In genomic region chr7:135618510-135618909, GRCh38 we compare ENCODE assay signal across 23 cellular contexts. TPM values are rescaled to one million over a fixed set of nuclear protein-coding genes. Genes with fewer than 3 reads are reported as not detected.
DNase-seq lines count a peak whose midpoint lies in the region; ATAC-seq, FAIRE-seq and TF ChIP-seq lines count a peak whose summit lies in the region.
"Had no signal": no experiment of that assay in that cellular context is flagged by ENCODE, and none has a peak within 500 bp of the region (broad histone marks: within the 10 kb centered on the region; RNA-seq: fewer than 3 reads in every experiment).

No MANE protein-coding gene starts in this region.

- no peaks in the 10 kb centered on the region for H4K20me1 ChIP-seq in HepG2 (ENCODE audit: insufficient read depth, low read length)
- H4K20me1 ChIP-seq in IMR-90 (ENCODE audit: insufficient read depth, low read length), result no peaks in the 10 kb centered on the region
- no peaks in the 10 kb centered on the region for H4K20me1 ChIP-seq in K562 (replicated peaks; ENCODE audit: control insufficient read depth, insufficient read depth, low read length)
- H4K20me1 ChIP-seq: BLaER1 had no signal

- no peak overlapping the region for H2BK20ac ChIP-seq in IMR-90 (ENCODE audit: low read depth, low read length)

- POLR2A ChIA-PET in HepG2 (lab: Yijun Ruan, JAX), result no interaction called here
- POLR2A ChIA-PET in IMR-90 (lab: Charles Lee; ENCODE audit: unreplicated experiment), result no interaction called here
- POLR2A ChIA-PET in K562 (lab: Yijun Ruan, JAX), result interaction anchor here (0.6 to 1.0 kb wide), 2 partner anchors 9 to 109 kb away, joined by 3 to 5 read pairs; no protein-coding TSS in a partner anchor

- H3K4ac ChIP-seq in IMR-90 (ENCODE audit: low read depth, low read length), result no peak overlapping the region

- H3K4me1 ChIP-seq in HepG2 (ENCODE audit: insufficient read depth, low read length) (no peaks in the 10 kb centered on the region), right lobe of liver (no peaks in the 10 kb centered on the region), IMR-90 (ENCODE audit: control insufficient read depth, insufficient read depth, low read length) (no peaks in the 10 kb centered on the region), K562 (replicated peaks in 1 of 2; ENCODE audit: control insufficient read depth in 2 of 2, insufficient read depth in 2 of 2, low read length in 2 of 2) (no peaks in the 10 kb centered on the region)
- H3K4me1 ChIP-seq: BE2C, BLaER1, Caco-2 had no signal

- H4K8ac ChIP-seq in IMR-90 (ENCODE audit: low read depth in 2 of 2, low read length in 2 of 2), result no peak overlapping the region

- TF ChIP-seq RAD21 in HepG2 (CRISPR knock-in tag; IDR thresholded peaks at IDR 0.05) (no peak), IMR-90 (IDR thresholded peaks at IDR 0.05; ENCODE audit: low read length) (no peak), K562 (CRISPR knock-in tag; conservative IDR thresholded peaks at IDR 0.05 in 1 of 2, IDR thresholded peaks at IDR 0.05 in 1 of 2) (no peak)

- H3K79me1 ChIP-seq in IMR-90 (ENCODE audit: low read depth in 1 of 2, low read length in 2 of 2), result peaks cover 2% of the 10 kb centered on the region in 2 experiments; a peak in 2 of 4 replicates

- in situ Hi-C loops in HepG2 (cut with HindIII; ENCODE audit: extremely low pct_ligation_motif_present, low pct_unique_long_range_greater_than_20kb) (no loop called here), IMR-90 (cut with MboI; ENCODE audit: low sequenced_read_pairs) (no loop called here), K562 (cut with MboI) (no loop called here)

- no peaks in the 10 kb centered on the region for H3K4me1 Mint-ChIP-seq in natural killer cell treated with Interleukin-12 subunit alpha and Interleukin-12 subunit beta and Interleukin-15 and Interleukin-18, amount 100 ng/mL, for 72 hours (ENCODE audit: low read depth in 2 of 2)
- H3K4me1 Mint-ChIP-seq: CD14-positive monocyte had no signal

- no peak overlapping the region for H3K4me3 Mint-ChIP-seq in natural killer cell treated with Interleukin-12 subunit alpha and Interleukin-12 subunit beta and Interleukin-15 and Interleukin-18, amount 100 ng/mL, for 72 hours
- H3K4me3 Mint-ChIP-seq: CD14-positive monocyte; CD4-positive, alpha-beta T cell; CD8-positive, alpha-beta T cell had no signal

- H2BK15ac ChIP-seq in IMR-90 (ENCODE audit: low read depth, low read length), result no peak overlapping the region

- TF ChIP-seq CTCF in HepG2 (CRISPR knock-in tag; IDR thresholded peaks at IDR 0.05) (no peak), right lobe of liver (IDR thresholded peaks at IDR 0.05) (no peak), IMR-90 (conservative IDR thresholded peaks at IDR 0.05; ENCODE audit: low read depth, low read length) (no peak), K562 (IDR thresholded peaks at IDR 0.05 in 2 of 3, conservative IDR thresholded peaks at IDR 0.05 in 1 of 3; ENCODE audit: insufficient read depth in 2 of 3, low read depth in 1 of 3, low read length in 3 of 3) (no peak)

- H4K91ac ChIP-seq in IMR-90 (ENCODE audit: insufficient read depth, low read depth, low read length), result no peak overlapping the region

- peaks cover 5 to 67% of the 10 kb centered on the region in 2 experiments for H3K36me3 ChIP-seq in HepG2 (replicated peaks in 1 of 2; ENCODE audit: control insufficient read depth in 1 of 2, insufficient read depth in 2 of 2, low read length in 2 of 2)
- peaks cover 0 to 47% (median 12%) of the 10 kb centered on the region in 4 donors for H3K36me3 ChIP-seq in right lobe of liver
- H3K36me3 ChIP-seq in IMR-90 (ENCODE audit: control insufficient read depth, insufficient read depth, low read length), result peaks cover 24% of the 10 kb centered on the region
- H3K36me3 ChIP-seq in K562 (ENCODE audit: control insufficient read depth, insufficient read depth, low read length), result peaks cover 94% of the 10 kb centered on the region
- H3K36me3 ChIP-seq in MG63, result peaks cover 35% of the 10 kb centered on the region

- TF ChIP-seq POLR2A in HepG2 (IDR thresholded peaks at IDR 0.05; ENCODE audit: insufficient read depth in 1 of 2, low read depth in 2 of 2, low read length in 2 of 2), result no peak
- TF ChIP-seq POLR2A in right lobe of liver (IDR thresholded peaks at IDR 0.05), result no peak
- no peak for TF ChIP-seq POLR2A in IMR-90 (IDR thresholded peaks at IDR 0.05; ENCODE audit: low read depth, low read length)
- no peak for TF ChIP-seq POLR2A in K562 (conservative IDR thresholded peaks at IDR 0.05)

- no peak overlapping the region for H3K56ac ChIP-seq in IMR-90 (ENCODE audit: extremely low read depth, insufficient read depth, low read length)

- dilution Hi-C loops in IMR-90 (cut with HindIII; ENCODE audit: low sequenced_read_pairs, unreplicated experiment), result no loop called here

- DNase-seq in HepG2 (ENCODE audit: low spot score) (no peak), right lobe of liver (no peak), IMR-90 (no peak), K562 (ENCODE audit: extremely low read depth in 1 of 4, low spot score in 3 of 4) (no peak), MG63 (no peak)
- no peak for DNase-seq in natural killer cell treated with Interleukin-12 subunit alpha and Interleukin-12 subunit beta and Interleukin-15 and Interleukin-18, amount 100 ng/mL, for 72 hours (ENCODE audit: low spot score)
- DNase-seq in stimulated activated CD4-positive, alpha-beta T cell treated with anti-CD3 and anti-CD28 coated beads, Interleukin-2, amount 100 ng/mL, for 24 hours, result no peak
- DNase-seq: 8988T; ACHN; BE2C; C1 segment of cervical spinal cord; Caco-2; Calu3; CD4-positive, alpha-beta T cell; CD8-positive, alpha-beta T cell; DMS79 treated with DMSO at 0.1 percent for 48 hours; GF-D8 had no signal

- H3K27ac Mint-ChIP-seq in natural killer cell treated with Interleukin-12 subunit alpha and Interleukin-12 subunit beta and Interleukin-15 and Interleukin-18, amount 100 ng/mL, for 72 hours, result no peak overlapping the region
- H3K27ac Mint-ChIP-seq: CD14-positive monocyte; CD4-positive, alpha-beta T cell; CD8-positive, alpha-beta T cell had no signal

- no peak overlapping the region for H3K4me3 ChIP-seq in HepG2 (replicated peaks in 1 of 3; ENCODE audit: insufficient read depth in 1 of 3, low read depth in 2 of 3, low read length in 3 of 3)
- H3K4me3 ChIP-seq in right lobe of liver, result no peak overlapping the region
- H3K4me3 ChIP-seq in IMR-90 (ENCODE audit: insufficient read depth, low read depth, low read length), result no peak overlapping the region
- H3K4me3 ChIP-seq in K562, result no peak overlapping the region
- H3K4me3 ChIP-seq in MG63, result no peak overlapping the region
- H3K4me3 ChIP-seq: BLaER1 had no signal

- H3K9ac ChIP-seq in HepG2 (ENCODE audit: insufficient read depth, low read depth, low read length) (no peak overlapping the region), IMR-90 (ENCODE audit: low read depth, low read length) (no peak overlapping the region), K562 (ENCODE audit: insufficient read depth in 1 of 2, low read depth in 2 of 2, low read length in 2 of 2) (no peak overlapping the region)
- H3K9ac ChIP-seq: BLaER1 had no signal

- H3K14ac ChIP-seq in IMR-90 (replicated peaks; ENCODE audit: low read depth, low read length), result no peak overlapping the region

- H3K9me1 ChIP-seq in IMR-90 (ENCODE audit: insufficient read depth, low read length) (no peaks in the 10 kb centered on the region), K562 (ENCODE audit: control insufficient read depth, insufficient read depth, low read length) (no peaks in the 10 kb centered on the region)

- H4K5ac ChIP-seq in IMR-90 (ENCODE audit: low read depth, low read length), result no peak overlapping the region

- no peaks in the 10 kb centered on the region for H3K27me3 ChIP-seq in HepG2 (ENCODE audit: control insufficient read depth in 1 of 2, insufficient read depth in 2 of 2, low read length in 2 of 2)
- no peaks in the 10 kb centered on the region for H3K27me3 ChIP-seq in right lobe of liver
- no peaks in the 10 kb centered on the region for H3K27me3 ChIP-seq in IMR-90 (ENCODE audit: control insufficient read depth, insufficient read depth, low read length)
- no peaks in the 10 kb centered on the region for H3K27me3 ChIP-seq in K562 (ENCODE audit: control insufficient read depth in 2 of 2, insufficient read depth in 2 of 2, low read length in 2 of 2)
- no peaks in the 10 kb centered on the region for H3K27me3 ChIP-seq in MG63
- H3K27me3 ChIP-seq: BE2C, BLaER1 had no signal

- no peak overlapping the region for H3K4me2 ChIP-seq in HepG2 (ENCODE audit: low read depth, low read length)
- H3K4me2 ChIP-seq in IMR-90 (ENCODE audit: low read depth, low read length), result no peak overlapping the region
- H3K4me2 ChIP-seq in K562 (ENCODE audit: insufficient read depth, low read length), result no peak overlapping the region
- H3K4me2 ChIP-seq: BLaER1 had no signal

- no peak overlapping the region for H3K27ac ChIP-seq in HepG2 (ENCODE audit: extremely low read length, insufficient read depth, low read length)
- H3K27ac ChIP-seq in right lobe of liver, result no peak overlapping the region
- no peak overlapping the region for H3K27ac ChIP-seq in IMR-90 (ENCODE audit: insufficient read depth, low read length)
- H3K27ac ChIP-seq in K562 (ENCODE audit: extremely low read depth, low read depth, low read length), result no peak overlapping the region
- H3K27ac ChIP-seq: BLaER1 had no signal

- peaks cover 26% of the 10 kb centered on the region for H3K36me3 Mint-ChIP-seq in natural killer cell treated with Interleukin-12 subunit alpha and Interleukin-12 subunit beta and Interleukin-15 and Interleukin-18, amount 100 ng/mL, for 72 hours

- H2AK9ac ChIP-seq in IMR-90 (replicated peaks; ENCODE audit: low read depth, low read length, poor library complexity), result no peak overlapping the region

- H2AFZ ChIP-seq in HepG2 (ENCODE audit: low read length) (no peak overlapping the region), IMR-90 (replicated peaks; ENCODE audit: low read length, poor library complexity) (no peak overlapping the region), K562 (ENCODE audit: low read depth, low read length) (no peak overlapping the region)

- no peaks in the 10 kb centered on the region for H3K27me3 Mint-ChIP-seq in natural killer cell treated with Interleukin-12 subunit alpha and Interleukin-12 subunit beta and Interleukin-15 and Interleukin-18, amount 100 ng/mL, for 72 hours
- H3K27me3 Mint-ChIP-seq: CD4-positive, alpha-beta T cell had no signal

- H3K9me3 ChIP-seq in HepG2 (ENCODE audit: low read length) (no peaks in the 10 kb centered on the region), right lobe of liver (no peaks in the 10 kb centered on the region), IMR-90 (ENCODE audit: control insufficient read depth, insufficient read depth, low read length) (no peaks in the 10 kb centered on the region), K562 (replicated peaks; ENCODE audit: control insufficient read depth, insufficient read depth, low read depth, low read length) (no peaks in the 10 kb centered on the region), MG63 (no peaks in the 10 kb centered on the region)
- H3K9me3 ChIP-seq: BE2C, BLaER1, Caco-2 had no signal

- intact Hi-C loops in HepG2 (cut with micrococcal nuclease; ENCODE audit: unreplicated experiment), result no loop called here
- intact Hi-C loops in right lobe of liver (cut with DNase I), result no loop called here
- intact Hi-C loops in IMR-90 (cut with micrococcal nuclease), result no loop called here
- intact Hi-C loops in K562 (cut with micrococcal nuclease), result loop anchor here (5.0 kb wide), 1 partner anchor 389 kb away; no protein-coding TSS in a partner anchor

- H2AK5ac ChIP-seq in IMR-90 (ENCODE audit: low read depth, low read length), result no peak overlapping the region

- WGBS in HepG2 (ENCODE audit: low lambda C conversion rate), result 94% methylated on average over 7 of the region's 7 CpGs
- 65% methylated on average over 7 of the region's 7 CpGs for WGBS in right lobe of liver (ENCODE audit: insufficient coverage, low coverage, low lambda C conversion rate, missing lambda C conversion rate)
- WGBS in IMR-90 (ENCODE audit: extremely low coverage in 2 of 2, insufficient read length in 1 of 2), 2 experiments, result no CpG with 5 or more reads among the region's 7 CpGs
- WGBS in K562 (ENCODE audit: insufficient coverage, low coverage, missing lambda C conversion rate), result 84% methylated on average over 7 of the region's 7 CpGs

- CTCF ChIA-PET in HepG2 (lab: Yijun Ruan, JAX; ENCODE audit: low intra/inter-chr PET ratio, low total read pairs), result no interaction called here
- CTCF ChIA-PET in IMR-90 (lab: Yijun Ruan, JAX), result no interaction called here
- CTCF ChIA-PET in K562 (lab: Yijun Ruan, JAX; ENCODE audit: low intra/inter-chr PET ratio), result no interaction called here

- ATAC-seq in HepG2, result no peak
- ATAC-seq in right lobe of liver, result no peak
- no peak for ATAC-seq in IMR-90 (ENCODE audit: low read depth)
- no peak for ATAC-seq in K562
- no peak for ATAC-seq in natural killer cell treated with Interleukin-12 subunit alpha and Interleukin-12 subunit beta and Interleukin-15 and Interleukin-18, amount 100 ng/mL, for 72 hours
- ATAC-seq: CD8-positive, alpha-beta T cell had no signal

- FAIRE-seq in HepG2 (lab: Jason Lieb, UNC) (no peak), K562 (lab: Jason Lieb, UNC) (no peak)
- FAIRE-seq: D721Med, G401.6, GM12891, GM19239 had no signal

- H2BK120ac ChIP-seq in IMR-90 (ENCODE audit: low read depth, low read length), result no peak overlapping the region

- H3K23ac ChIP-seq in IMR-90 (ENCODE audit: low read depth, low read length), result no peak overlapping the region

- H3K18ac ChIP-seq in IMR-90 (ENCODE audit: low read depth, low read length), result no peak overlapping the region

- H2BK5ac ChIP-seq in IMR-90 (ENCODE audit: low read depth, low read length, poor library complexity, severe bottlenecking), result no peak overlapping the region

- H3K9me3 Mint-ChIP-seq in natural killer cell treated with Interleukin-12 subunit alpha and Interleukin-12 subunit beta and Interleukin-15 and Interleukin-18, amount 100 ng/mL, for 72 hours, result no peaks in the 10 kb centered on the region
- H3K9me3 Mint-ChIP-seq: CD14-positive monocyte; CD4-positive, alpha-beta T cell; CD8-positive, alpha-beta T cell had no signal

- TF ChIP-seq EP300 in HepG2 (IDR thresholded peaks at IDR 0.05; ENCODE audit: low read depth in 2 of 2, low read length in 2 of 2) (no peak), HepG2 (CRISPR knock-in tag; IDR thresholded peaks at IDR 0.05; ENCODE audit: borderline replicate concordance) (no peak), K562 (IDR thresholded peaks at IDR 0.05; ENCODE audit: low read length) (no peak)

- BruUV-seq in HepG2 (replicated peaks; lab: Mats Ljungman, UMichigan), result no TSS peak
- BruUV-seq in IMR-90 (replicated peaks; lab: Mats Ljungman, UMichigan), result no TSS peak
- BruUV-seq in K562 (replicated peaks; lab: Mats Ljungman, UMichigan), result no TSS peak

- H3K79me2 ChIP-seq in HepG2 (ENCODE audit: insufficient read depth, low read length) (no peaks in the 10 kb centered on the region), K562 (ENCODE audit: control insufficient read depth, insufficient read depth, low read length) (no peaks in the 10 kb centered on the region)

RNA-seq across cellular contexts. Expression of gene STMP1, which starts 43.8 kb away (rescaled TPM):
- total RNA-seq in HepG2 (2016; rRNA removed; fragmentation: Illumina TruSeq; extraction: Trizol), result 7.2 and 10.2 TPM in 2 replicates
- 12.9 and 15.4 TPM in 2 replicates for total RNA-seq in HepG2 (2016; cell fraction: cytosol; rRNA removed; fragmentation: Illumina TruSeq; extraction: Trizol; ENCODE audit: low read depth)
- 7.8 and 10.2 TPM in 2 replicates for total RNA-seq in HepG2 (2016; cell fraction: insoluble cytoplasmic fraction; rRNA removed; fragmentation: Illumina TruSeq; extraction: Trizol)
- total RNA-seq in HepG2 (2016; cell fraction: membrane; rRNA removed; fragmentation: Illumina TruSeq; extraction: Trizol), result 19.2 and 21.3 TPM in 2 replicates
- 6.7 and 7.1 TPM in 2 replicates for total RNA-seq in HepG2 (2016; cell fraction: nucleus; rRNA removed; fragmentation: Illumina TruSeq; extraction: Trizol)
- polyA plus RNA-seq in HepG2 (2011; rRNA removed), result 12.2 and 16.2 TPM in 2 replicates
- polyA plus RNA-seq in HepG2 (2011; cell fraction: cytosol; rRNA removed), result 7.0 and 11.5 TPM in 2 replicates
- 3.8 and 4.6 TPM in 2 replicates for polyA plus RNA-seq in HepG2 (2011; cell fraction: nucleus; rRNA removed)
- 19.8 and 24.4 TPM in 2 replicates for polyA plus RNA-seq in HepG2 (2012)
- polyA plus RNA-seq in HepG2 (2016; cell fraction: cytosol; fragmentation: Illumina TruSeq; extraction: Trizol; ENCODE audit: low read depth), result 57.9 and 83.3 TPM in 2 replicates
- 38.6 and 40.4 TPM in 2 replicates for polyA plus RNA-seq in HepG2 (2016; cell fraction: insoluble cytoplasmic fraction; fragmentation: Illumina TruSeq; extraction: Trizol; ENCODE audit: low read depth)
- 59.2 and 70.9 TPM in 2 replicates for polyA plus RNA-seq in HepG2 (2016; cell fraction: membrane; fragmentation: Illumina TruSeq; extraction: Trizol; ENCODE audit: low read depth)
- polyA plus RNA-seq in HepG2 (2016; cell fraction: nucleus; fragmentation: Illumina TruSeq; extraction: Trizol; ENCODE audit: insufficient read depth, low read depth), result 21.0 and 21.1 TPM in 2 replicates
- 6.0 and 10.3 TPM in 2 replicates for polyA minus RNA-seq in HepG2 (2011; rRNA and poly(A)+ RNA removed; ENCODE audit: low replicate concordance)
- polyA minus RNA-seq in HepG2 (2011; cell fraction: cytosol; rRNA and poly(A)+ RNA removed), result 9.6 and 10.9 TPM in 2 replicates
- 13.0 and 15.4 TPM in 2 replicates for polyA minus RNA-seq in HepG2 (2011; cell fraction: nucleus; rRNA and poly(A)+ RNA removed)
- 10 to 100 TPM in 5 of 6 experiments, 1 to 10 TPM in 1; 8.8 to 20.6 (median 14.6) TPM for total RNA-seq in right lobe of liver
- 6.1 and 11.9 TPM in 2 replicates for total RNA-seq in IMR-90 (2012; rRNA removed)
- polyA plus RNA-seq in IMR-90 (2012; rRNA removed), result 22.5 and 28.3 TPM in 2 replicates
- polyA plus RNA-seq in IMR-90 (2012; cell fraction: cytosol; rRNA removed), result 5.2 and 13.9 TPM in 2 replicates
- 1.3 and 9.0 TPM in 2 replicates for polyA plus RNA-seq in IMR-90 (2012; cell fraction: nucleus; rRNA removed; ENCODE audit: low replicate concordance)
- 23.9 and 54.4 TPM in 2 replicates for total RNA-seq in K562 (2011; cell fraction: chromatin; rRNA removed; ENCODE audit: low replicate concordance)
- total RNA-seq in K562 (2011; cell fraction: nucleolus; rRNA removed), result 18.5 and 19.9 TPM in 2 replicates
- total RNA-seq in K562 (2011; cell fraction: nucleoplasm; rRNA removed), result 44.6 and 66.5 TPM in 2 replicates
- 10.6 and 18.5 TPM in 2 replicates for total RNA-seq in K562 (2014; rRNA removed)
- 47.8 and 54.0 TPM in 2 replicates for total RNA-seq in K562 (2014; rRNA removed; fragmentation: Illumina TruSeq; extraction: Trizol)
- 35.1 and 36.5 TPM in 2 replicates for total RNA-seq in K562 (2015; rRNA removed; fragmentation: Illumina TruSeq; extraction: Trizol)
- 56.8 and 59.8 TPM in 2 replicates for total RNA-seq in K562 (2021)
- polyA plus RNA-seq in K562 (2011; rRNA removed), result 58.4 and 66.1 TPM in 2 replicates
- 16.5 and 48.0 TPM in 2 replicates for polyA plus RNA-seq in K562 (2011; cell fraction: cytosol; rRNA removed)
- 17.4 and 32.2 TPM in 2 replicates for polyA plus RNA-seq in K562 (2011; cell fraction: nucleus; rRNA removed)
- 66.4 and 79.0 TPM in 2 replicates for polyA plus RNA-seq in K562 (2012)
- polyA plus RNA-seq in K562 (2014; fragmentation: Illumina TruSeq; extraction: Trizol), result 57.9 and 67.7 TPM in 2 replicates
- 100 to 1,000 TPM; 175 to 249 TPM for polyA plus RNA-seq in K562 (2014; fragmentation: Nextera tagmentation; extraction: Ambion mirVana)
- polyA plus RNA-seq in K562 (2014; rRNA removed), result 41.5 and 53.9 TPM in 2 replicates
- 35.3 and 55.2 TPM in 2 replicates for polyA minus RNA-seq in K562 (2011; rRNA and poly(A)+ RNA removed)
- polyA minus RNA-seq in K562 (2011; cell fraction: cytosol; rRNA and poly(A)+ RNA removed), result 21.3 and 22.6 TPM in 2 replicates
- 18.3 and 36.7 TPM in 2 replicates for polyA minus RNA-seq in K562 (2011; cell fraction: nucleus; rRNA and poly(A)+ RNA removed)
- total RNA-seq in MG63 (2014; rRNA removed; shearing (Covaris generic); ENCODE audit: low replicate concordance), result 15.0 TPM in 2 replicates
- total RNA-seq in natural killer cell treated with Interleukin-12 subunit alpha and Interleukin-12 subunit beta and Interleukin-15 and Interleukin-18, amount 100 ng/mL, for 72 hours, result 10 to 100 TPM; 17.3 to 20.0 TPM

Comparison
In these comparisons a context has a peak if more than half of its experiments do, and no peak if none do; other contexts are left out.
1. Of the 241 proteins assayed by ChIP-seq in both HepG2 and K562: peak only in HepG2: none; only in K562: CEBPG; in both: CEBPB; in neither: 238; mixed calls (peak in some experiments, not most) for 1.